Comparison of ENCODE assay signal across 14 cellular contexts in the genomic region with DNA sequence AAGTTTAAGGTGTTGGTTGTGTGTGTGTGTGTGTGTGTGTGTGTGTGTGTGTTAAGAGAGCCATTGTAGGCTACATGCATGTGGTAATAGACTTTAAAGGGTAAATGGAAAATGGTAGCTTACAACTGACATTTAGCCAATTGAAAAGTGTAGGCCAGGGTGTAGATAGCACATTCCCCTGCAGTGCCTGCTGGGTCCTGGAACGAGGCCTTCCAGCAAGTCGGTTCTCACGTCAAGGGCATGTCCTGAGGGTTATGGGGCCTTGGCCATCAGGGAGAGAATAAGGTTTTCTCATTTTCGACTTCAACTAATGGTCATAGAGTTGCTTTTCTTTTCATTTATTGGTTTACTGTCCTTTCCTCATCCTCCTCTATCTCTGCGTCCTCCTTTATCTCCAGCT.
"Had no signal": no experiment of that assay in that cellular context is flagged by ENCODE, and none has a peak within 500 bp of the region (broad histone marks: within the 10 kb centered on the region; RNA-seq: fewer than 3 reads in every experiment).

No MANE protein-coding gene starts in this region.

- DNase-seq: activated CD4-positive, alpha-beta T cell treated with anti-CD3 and anti-CD28 coated beads for 1 hour; activated gamma-delta T cell; activated T-cell treated with anti-CD3 and anti-CD28 coated beads, Interleukin-2, amount 50 U/mL, for 1 hour; body of pancreas; cerebellar nuclear complex; dermis blood vessel endothelial cell; ovary; stimulated activated CD4-positive, alpha-beta T cell treated with anti-CD3 and anti-CD28 coated beads, Interleukin-4, amount 100 ng/mL, for 1 hour; stimulated activated CD8-positive, alpha-beta memory T cell treated with anti-CD3 and anti-CD28 coated beads, Interleukin-4, amount 100 ng/mL, for 48 hours; stomach had no signal

- H3K4me3 ChIP-seq: body of pancreas, gastroesophageal sphincter, hepatocyte, neural progenitor cell, ovary, stomach, thoracic aorta had no signal

- H3K9ac ChIP-seq: neural progenitor cell had no signal

- H3K27me3 ChIP-seq: body of pancreas, gastroesophageal sphincter, hepatocyte, neural progenitor cell, ovary, stomach had no signal

- H3K36me3 ChIP-seq: gastroesophageal sphincter, neural progenitor cell, ovary, stomach, thoracic aorta had no signal

- H3K36me3 Mint-ChIP-seq: neural progenitor cell had no signal

- H3K4me2 ChIP-seq: hepatocyte, neural progenitor cell had no signal

- H3K27ac ChIP-seq: body of pancreas, gastroesophageal sphincter, hepatocyte, neural progenitor cell, ovary, stomach, thoracic aorta had no signal

- H3K4me1 ChIP-seq: body of pancreas, gastroesophageal sphincter, neural progenitor cell had no signal

- H3K27ac Mint-ChIP-seq: neural progenitor cell had no signal

- H3K4me3 Mint-ChIP-seq: neural progenitor cell had no signal

- H3K9me3 ChIP-seq: body of pancreas, gastroesophageal sphincter, ovary, stomach, thoracic aorta had no signal
